ENCODE assay signal across 17 cellular contexts in the genomic region with DNA sequence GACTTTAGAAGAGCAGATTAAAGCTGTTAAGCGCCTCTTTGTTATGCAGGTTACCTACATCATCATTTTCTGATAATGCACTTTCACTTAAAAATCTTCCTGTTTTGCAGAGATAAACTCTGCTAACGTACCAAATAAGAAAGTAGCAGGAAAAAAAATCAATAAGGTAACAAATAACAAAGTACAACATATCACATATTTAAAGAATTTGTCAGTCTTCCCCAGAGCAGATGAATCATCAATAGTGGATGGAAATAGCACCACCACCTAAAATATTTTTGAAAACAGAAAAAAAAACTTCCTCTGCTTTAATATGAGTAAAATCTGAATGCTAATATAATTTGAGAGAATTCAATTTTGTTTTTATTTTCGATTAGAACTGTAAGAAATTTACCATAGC.
DNase-seq lines count a peak whose midpoint lies in the region; ATAC-seq and TF ChIP-seq lines count a peak whose summit lies in the region.
"Had no signal": no experiment of that assay in that cellular context is flagged by ENCODE, and none has a peak within 500 bp of the region (broad histone marks: within the 10 kb centered on the region; RNA-seq: fewer than 3 reads in every experiment).

No MANE protein-coding gene starts in this region.

- DNase-seq in HS-5 (ENCODE audit: low read depth) (peak; percentile 14), choroid plexus epithelial cell (ENCODE audit: low read depth) (peak; percentile 9), skeletal muscle cell (ENCODE audit: low read depth) (peak; percentile 1), heart right ventricle (no peak), NCI-H510A (lab: John Stamatoyannopoulos, UW) (no peak), heart left ventricle (no peak)
- DNase-seq: CD4-positive, alpha-beta memory T cell; DMS153; DMS79; GOT3; H7 had no signal

- H3K9me3 ChIP-seq in heart right ventricle (no peaks in the 10 kb centered on the region), heart left ventricle (no peaks in the 10 kb centered on the region)
- H3K9me3 ChIP-seq: A549, BLaER1 had no signal

- TF ChIP-seq POLR2A in heart left ventricle (IDR thresholded peaks at IDR 0.05): no peak

- H3K4me1 ChIP-seq in ACC112 (ENCODE audit: control insufficient read depth, insufficient read depth, low read length, unreplicated experiment) (peaks cover 7% of the 10 kb centered on the region), heart right ventricle (no peaks in the 10 kb centered on the region), heart left ventricle (no peaks in the 10 kb centered on the region)
- H3K4me1 ChIP-seq: A549, BLaER1 had no signal

- H3K27ac ChIP-seq in ACC112 (ENCODE audit: low read depth, low read length) (no peak overlapping the region), heart right ventricle (no peak overlapping the region), heart left ventricle (no peak overlapping the region)
- H3K27ac ChIP-seq: 22Rv1, A549, BLaER1 had no signal

- TF ChIP-seq CTCF in choroid plexus epithelial cell (conservative IDR thresholded peaks at IDR 0.05; ENCODE audit: low read depth, low read length) (no peak), heart right ventricle (IDR thresholded peaks at IDR 0.05) (no peak), heart left ventricle (IDR thresholded peaks at IDR 0.05) (no peak)

- H3K36me3 ChIP-seq in ACC112 (ENCODE audit: insufficient read depth, low read length) (no peaks in the 10 kb centered on the region), heart right ventricle (no peaks in the 10 kb centered on the region), heart left ventricle (no peaks in the 10 kb centered on the region)
- H3K36me3 ChIP-seq: BLaER1 had no signal

- WGBS in heart right ventricle, 2 donors: 62 to 66% methylated on average over 3 of the region's 3 CpGs
- WGBS in heart left ventricle, 4 donors: 65 to 72% (median 67%) methylated on average over 3 of the region's 3 CpGs

- H3K27me3 ChIP-seq in ACC112 (ENCODE audit: insufficient read depth, low read length) (no peaks in the 10 kb centered on the region), heart right ventricle (no peaks in the 10 kb centered on the region), heart left ventricle (no peaks in the 10 kb centered on the region)
- H3K27me3 ChIP-seq: BLaER1 had no signal

- intact Hi-C loops in heart right ventricle (cut with DNase I) (no loop called here), heart left ventricle (cut with DNase I) (no loop called here)

- peak overlapping the region; percentile 14 for H2AFZ ChIP-seq in ACC112 (ENCODE audit: low read length, unreplicated experiment)

- no peak for ATAC-seq in heart right ventricle
- no peak for ATAC-seq in heart left ventricle
- ATAC-seq: A549, GM12878, K562 had no signal

- no peaks in the 10 kb centered on the region for H3K79me2 ChIP-seq in ACC112 (ENCODE audit: control insufficient read depth, insufficient read depth, low read length, unreplicated experiment)

- H3K4me3 ChIP-seq in ACC112 (ENCODE audit: low read depth, low read length) (no peak overlapping the region), choroid plexus epithelial cell (ENCODE audit: low read depth, low read length) (no peak overlapping the region), skeletal muscle cell (ENCODE audit: low read depth, low read length) (no peak overlapping the region), heart right ventricle (no peak overlapping the region), heart left ventricle (no peak overlapping the region)
- H3K4me3 ChIP-seq: A549, BLaER1, GM12878, K562 had no signal

Comparison
In these comparisons a context has a peak if more than half of its experiments do, and no peak if none do; other contexts are left out.
1. DNase-seq: peak in HS-5 (single experiment), choroid plexus epithelial cell (single experiment) and skeletal muscle cell (single experiment); none in heart right ventricle (0 of 2), NCI-H510A (single experiment) and heart left ventricle (0 of 5).